In the genomic region with DNA sequence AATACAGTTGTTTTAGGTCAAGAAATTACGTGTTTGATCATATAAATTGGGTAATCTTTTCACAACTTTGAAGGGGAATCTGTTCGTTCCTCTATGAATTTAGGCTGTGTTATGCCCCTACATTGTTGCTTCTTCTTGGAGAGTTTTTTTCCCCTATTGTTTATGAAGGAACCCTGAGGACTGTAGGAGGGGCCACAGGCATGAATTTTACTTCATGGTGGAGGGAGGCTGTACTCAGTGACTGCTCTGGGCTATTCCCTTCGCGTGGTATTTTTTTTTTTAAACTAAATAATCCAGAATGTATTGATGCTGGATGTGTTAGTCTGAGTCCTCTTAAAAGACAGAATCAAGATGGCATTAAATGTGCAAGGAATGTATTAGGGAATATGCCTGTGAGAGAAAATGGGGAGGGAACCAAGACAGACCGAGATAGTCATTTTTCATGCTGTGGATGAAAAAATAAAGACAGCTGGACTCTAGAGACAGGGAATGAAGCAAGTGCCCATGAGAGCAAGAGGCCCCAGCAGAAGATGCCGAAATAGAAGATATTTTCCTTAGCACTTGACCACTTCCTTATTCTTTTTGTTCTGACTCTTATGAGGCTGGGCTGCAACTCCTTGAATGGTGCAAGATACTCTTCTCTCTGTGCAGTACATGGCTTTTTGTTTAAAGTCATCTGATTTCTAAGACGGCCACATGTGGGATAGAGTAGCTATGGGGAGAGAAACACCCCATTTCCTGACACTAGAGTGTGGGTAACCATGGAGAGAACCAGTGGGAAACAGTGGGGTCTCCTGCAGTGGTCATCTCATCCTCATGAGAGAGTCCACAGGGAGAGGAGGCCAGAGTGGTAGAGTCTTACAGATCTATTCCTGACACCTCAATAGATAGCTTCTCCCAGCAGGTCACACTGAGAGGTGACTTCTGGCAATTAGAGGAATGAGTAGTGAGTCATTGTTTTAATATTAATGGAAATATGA, we compare ENCODE assay signal across 17 cellular contexts. TPM values are rescaled to one million over a fixed set of nuclear protein-coding genes. Genes with fewer than 3 reads are reported as not detected.
DNase-seq lines count a peak whose midpoint lies in the region; ATAC-seq, FAIRE-seq and TF ChIP-seq lines count a peak whose summit lies in the region.
"Had no signal": no experiment of that assay in that cellular context is flagged by ENCODE, and none has a peak within 500 bp of the region (broad histone marks: within the 10 kb centered on the region; RNA-seq: fewer than 3 reads in every experiment).

No MANE protein-coding gene starts in this region.

- H3K27me3 Mint-ChIP-seq in IgD-negative memory B cell, result peaks cover 5% of the 10 kb centered on the region

- CTCF ChIA-PET in A549 (lab: Yijun Ruan, JAX), result interaction anchor here (0.7 to 1.9 kb wide), 5 partner anchors 11 to 93 kb away, joined by 3 to 4 read pairs (median 3); no protein-coding TSS in a partner anchor

- DNase-seq in A549 (ENCODE audit: low read depth in 1 of 2, low spot score in 1 of 2) (no peak), medulla oblongata (ENCODE audit: extremely low spot score) (peak; percentile 66), GM19240 (ENCODE audit: insufficient read length, low spot score) (no peak)
- no peak for DNase-seq in NK-92 treated with Interleukin-12 subunit alpha and Interleukin-12 subunit beta, amount 100 ng/mL, for 24 hours (lab: John Stamatoyannopoulos, UW)
- DNase-seq: activated naive CD8-positive, alpha-beta T cell treated with anti-CD3 and anti-CD28 coated beads, Interleukin-2, amount 10 ng/mL, durations not matched to agents 7 days and 5 days; activated T-cell treated with anti-CD3 and anti-CD28 coated beads for 4 hours; DMS79 treated with DMSO at 0.1 percent for 48 hours; NCI-H1105 treated with DMSO at 0.1 percent for 48 hours; NCI-H446 treated with DMSO at 0.1 percent for 48 hours; tibial artery had no signal

- 90% methylated on average over 7 of the region's 7 CpGs for WGBS in A549 (ENCODE audit: missing lambda C conversion rate)

- peak overlapping the region in 3 of 4 donors; percentile 75 to 91 (median 84) for H3K4me3 Mint-ChIP-seq in IgD-negative memory B cell
- H3K4me3 Mint-ChIP-seq: activated naive CD8-positive, alpha-beta T cell treated with anti-CD3 and anti-CD28 coated beads, Interleukin-2, amount 10 ng/mL, durations not matched to agents 7 days and 5 days had no signal

- H3K9ac ChIP-seq in SU-DHL-6 (ENCODE audit: low read length), result peak overlapping the region; percentile 33

- peaks cover 19 to 36% (median 27%) of the 10 kb centered on the region in 3 donors for H3K4me1 Mint-ChIP-seq in IgD-negative memory B cell

- no peaks in the 10 kb centered on the region for H3K36me3 Mint-ChIP-seq in IgD-negative memory B cell
- H3K36me3 Mint-ChIP-seq: activated naive CD8-positive, alpha-beta T cell treated with anti-CD3 and anti-CD28 coated beads, Interleukin-2, amount 10 ng/mL, durations not matched to agents 7 days and 5 days had no signal

- H3K9me3 Mint-ChIP-seq in IgD-negative memory B cell, result no peaks in the 10 kb centered on the region

- peak overlapping the region in 2 of 3 donors; percentile 85 for H3K27ac Mint-ChIP-seq in IgD-negative memory B cell
- H3K27ac Mint-ChIP-seq: activated naive CD8-positive, alpha-beta T cell treated with anti-CD3 and anti-CD28 coated beads, Interleukin-2, amount 10 ng/mL, durations not matched to agents 7 days and 5 days had no signal

- H2AFZ ChIP-seq in SU-DHL-6 (ENCODE audit: low read depth, low read length, severe bottlenecking), result peak overlapping the region; percentile 23

- H3K27me3 ChIP-seq in SU-DHL-6 (ENCODE audit: low read length), result no peaks in the 10 kb centered on the region
- H3K27me3 ChIP-seq: tibial artery had no signal

- no peaks in the 10 kb centered on the region for H3K36me3 ChIP-seq in SU-DHL-6 (ENCODE audit: low read length)
- H3K36me3 ChIP-seq: tibial artery had no signal

- H3K4me2 ChIP-seq in A549 (0 out of 3 replicates have a peak overlapping the region, but pooled peaks have one; percentile 32), SU-DHL-6 (ENCODE audit: low read depth, low read length, poor library complexity, severe bottlenecking) (peak overlapping the region; percentile 72)

- no peak; a peak in 1 of 6 replicates for ATAC-seq in A549
- no peak for ATAC-seq in GM18861 (IDR thresholded peaks at IDR 0.05; ENCODE audit: unreplicated experiment)
- no peak for ATAC-seq in HG02623 (IDR thresholded peaks at IDR 0.05; ENCODE audit: unreplicated experiment)
- ATAC-seq: left lobe of liver had no signal

- H3K9me3 ChIP-seq in A549 (0 out of 3 replicates have a peak, but pooled peaks cover 2% of the 10 kb centered on the region), SU-DHL-6 (ENCODE audit: insufficient read depth, low read length) (no peaks in the 10 kb centered on the region)

- POLR2A ChIA-PET in A549 (lab: Yijun Ruan, JAX), result no interaction called here

- TF ChIP-seq CTCF in A549 (IDR thresholded peaks at IDR 0.05) (no peak), SU-DHL-6 (IDR thresholded peaks at IDR 0.05; ENCODE audit: insufficient read depth, low read length, poor library complexity, severe bottlenecking) (no peak)

- no peak for TF ChIP-seq RAD21 in A549 (conservative IDR thresholded peaks at IDR 0.05 in 1 of 2, IDR thresholded peaks at IDR 0.05 in 1 of 2)

- H4K20me1 ChIP-seq in SU-DHL-6 (ENCODE audit: low read depth, low read length), result no peaks in the 10 kb centered on the region

- H3K4me3 ChIP-seq in A549 (no peak overlapping the region), SU-DHL-6 (ENCODE audit: insufficient read depth, low read length, poor library complexity, severe bottlenecking) (peak overlapping the region; percentile 20)
- H3K4me3 ChIP-seq: tibial artery had no signal

- no peak overlapping the region for H3K27ac ChIP-seq in A549
- peak overlapping the region; percentile 83 for H3K27ac ChIP-seq in SU-DHL-6 (ENCODE audit: low read depth, low read length)
- H3K27ac ChIP-seq: epithelial cell of prostate, tibial artery, VCaP had no signal

- no peak for TF ChIP-seq EP300 in A549 (IDR thresholded peaks at IDR 0.05)

- peaks cover 7% of the 10 kb centered on the region; the same call in 2 of the 3 replicates for H3K4me1 ChIP-seq in A549
- H3K4me1 ChIP-seq: tibial artery had no signal

- no peaks in the 10 kb centered on the region for H3K79me2 ChIP-seq in SU-DHL-6 (ENCODE audit: insufficient read depth, low read length)

- TF ChIP-seq POLR2A in A549 (IDR thresholded peaks at IDR 0.05; ENCODE audit: low read length), result no peak

- no peak for FAIRE-seq in A549 (lab: Jason Lieb, UNC)

- H3F3A ChIP-seq in SU-DHL-6 (ENCODE audit: insufficient read depth), result peaks cover 21% of the 10 kb centered on the region; the same call in 1 of the 2 replicates

- no peaks in the 10 kb centered on the region for H3K9me2 ChIP-seq in SU-DHL-6 (replicated peaks; ENCODE audit: insufficient read depth, low read length)

TF ChIP-seq in A549, 52 proteins besides CTCF, POLR2A, EP300 and RAD21:
- TF ChIP-seq HOXB5 (CRISPR knock-in tag; IDR thresholded peaks at IDR 0.05) (no peak), MAFK (IDR thresholded peaks at IDR 0.05; ENCODE audit: partially characterized antibody) (no peak)
TF ChIP-seq in A549: peak in this region for 0.

RNA-seq across cellular contexts. Expression of gene VCL, which starts 18.2 kb away (rescaled TPM):
- polyA plus RNA-seq in A549 (2011; rRNA removed), result 101 and 112 TPM in 2 replicates
- 42.5 and 49.4 TPM in 2 replicates for polyA plus RNA-seq in A549 (2012; cell fraction: cytosol; rRNA removed)
- 139 and 188 TPM in 2 replicates for polyA plus RNA-seq in A549 (2012; cell fraction: nucleus; rRNA removed)
- 111 to 119 TPM (median 112 TPM) in 3 replicates for polyA plus RNA-seq in A549 (2017; fragmentation: RNase III; extraction: RNeasy Plus Mini Kit Qiagen cat#74134 plus additional on column Dnase treatment)
- polyA minus RNA-seq in A549 (2011; rRNA and poly(A)+ RNA removed), result 89.4 and 90.1 TPM in 2 replicates
- polyA plus RNA-seq in IgD-negative memory B cell, result 44.2 TPM
